28 cellular contexts compared by ENCODE assay signal in genomic region chr10:104831272-104831671, GRCh38.
"Had no signal": no experiment of that assay in that cellular context is flagged by ENCODE, and none has a peak within 500 bp of the region (broad histone marks: within the 10 kb centered on the region; RNA-seq: fewer than 3 reads in every experiment).

No MANE protein-coding gene starts in this region.

- H3K36me3 ChIP-seq: ascending aorta, breast epithelium, cardiac muscle cell, colonic mucosa, esophagus muscularis mucosa, gastrocnemius medialis, heart left ventricle, WERI-Rb-1 had no signal

- H3K27me3 ChIP-seq: ascending aorta, breast epithelium, cardiac muscle cell, colonic mucosa, esophagus muscularis mucosa, foreskin keratinocyte, gastrocnemius medialis had no signal

- ATAC-seq: activated CD4-positive, CD25-positive, alpha-beta regulatory T cell treated with anti-CD3 and anti-CD28 coated beads, Interleukin-2, amount 50 U/mL, for 24 hours; activated CD8-positive, alpha-beta T cell treated with anti-CD3 and anti-CD28 coated beads for 36 hours; activated naive CD4-positive, alpha-beta T cell treated with anti-CD3 and anti-CD28 coated beads, Interleukin-2, amount 50 U/mL, for 72 hours; activated T-cell treated with anti-CD3 and anti-CD28 coated beads, Interleukin-2, amount 50 U/mL, for 4 hours; activated T-helper 17 cell treated with anti-CD3 and anti-CD28 coated beads, Interleukin-2, amount 50 U/mL, for 72 hours; effector memory CD8-positive, alpha-beta T cell; foreskin keratinocyte; gastrocnemius medialis; heart left ventricle had no signal

- H3K4me3 ChIP-seq: ascending aorta, breast epithelium, cardiac muscle cell, colonic mucosa, esophagus muscularis mucosa, gastrocnemius medialis, heart left ventricle had no signal

- DNase-seq: activated B cell treated with CpG ODN at 0.5 μM for 24 hours; activated CD4-positive, alpha-beta T cell treated with anti-CD3 and anti-CD28 coated beads for 48 hours; activated CD4-positive, alpha-beta T cell treated with anti-CD3 and anti-CD28 coated beads, Interleukin-2, amount 50 U/mL, for 1 hour; activated CD4-positive, alpha-beta T cell treated with anti-CD3 and anti-CD28 coated beads, Interleukin-2, amount 50 U/mL, for 48 hours; activated CD8-positive, alpha-beta memory T cell treated with anti-CD3 and anti-CD28 coated beads for 24 hours; activated CD8-positive, alpha-beta T cell treated with anti-CD3 and anti-CD28 coated beads for 36 hours; activated effector memory CD4-positive, alpha-beta T cell treated with Interleukin-2 at 50 U/mL for 16 hours; activated naive CD4-positive, alpha-beta T cell treated with anti-CD3 and anti-CD28 coated beads for 36 hours; activated naive CD8-positive, alpha-beta T cell treated with anti-CD3 and anti-CD28 coated beads, Interleukin-2, amount 10 ng/mL, durations not matched to agents 7 days and 5 days; activated T-cell treated with anti-CD3 and anti-CD28 coated beads, Interleukin-2, amount 50 U/mL, for 4 hours; central memory CD4-positive, alpha-beta T cell; cerebellar nuclear complex; colonic mucosa; effector memory CD8-positive, alpha-beta T cell; erythroblast; foreskin keratinocyte; gastrocnemius medialis; glutamatergic neuron; heart left ventricle; T1000; WERI-Rb-1 had no signal

- H3K4me1 ChIP-seq: ascending aorta, breast epithelium, colonic mucosa, esophagus muscularis mucosa, foreskin keratinocyte, gastrocnemius medialis, heart left ventricle had no signal

- H3K27ac ChIP-seq: ascending aorta, breast epithelium, cardiac muscle cell, colonic mucosa, esophagus muscularis mucosa, foreskin keratinocyte, gastrocnemius medialis, heart left ventricle, WERI-Rb-1 had no signal

- H3K9me3 ChIP-seq: ascending aorta, colonic mucosa, gastrocnemius medialis had no signal
